ENCODE assay signal across 27 cellular contexts in genomic region chr9:110997847-110998246, GRCh38. TPM values are rescaled to one million over a fixed set of nuclear protein-coding genes. Genes with fewer than 3 reads are reported as not detected.
DNase-seq lines count a peak whose midpoint lies in the region; FAIRE-seq and TF ChIP-seq lines count a peak whose summit lies in the region.
"Had no signal": no experiment of that assay in that cellular context is flagged by ENCODE, and none has a peak within 500 bp of the region (broad histone marks: within the 10 kb centered on the region; RNA-seq: fewer than 3 reads in every experiment).

No MANE protein-coding gene starts in this region.

- peak overlapping the region; percentile 18 for H3K27ac ChIP-seq in mammary epithelial cell (ENCODE audit: insufficient read depth, low read depth, low read length)
- H3K27ac ChIP-seq in breast epithelium = peak overlapping the region in 1 of 2 donors; percentile 8
- H3K27ac ChIP-seq in temporal lobe (ENCODE audit: low read depth, low read length) = peak overlapping the region; percentile 79
- H3K27ac ChIP-seq: 22Rv1, C4-2B, colonic mucosa, KMS-11 had no signal

- BruUV-seq in mammary epithelial cell (replicated peaks; lab: Mats Ljungman, UMichigan) = no TSS peak

- no peaks in the 10 kb centered on the region for H3K36me3 ChIP-seq in mammary epithelial cell (ENCODE audit: insufficient read depth, low read length)
- no peaks in the 10 kb centered on the region for H3K36me3 ChIP-seq in breast epithelium
- peaks cover 2% of the 10 kb centered on the region for H3K36me3 ChIP-seq in bronchial epithelial cell (ENCODE audit: control insufficient read depth, insufficient read depth, low read length)
- H3K36me3 ChIP-seq: colonic mucosa had no signal

- FAIRE-seq in bronchial epithelial cell (lab: Jason Lieb, UNC) = no peak
- FAIRE-seq: HTR-8/SVneo, small intestine had no signal

- TF ChIP-seq CTCF in mammary epithelial cell (conservative IDR thresholded peaks at IDR 0.05 in 1 of 2, IDR thresholded peaks at IDR 0.05 in 1 of 2; ENCODE audit: extremely low read depth in 1 of 2, insufficient read depth in 1 of 2, low read depth in 1 of 2, low read length in 2 of 2) = no peak
- no peak for TF ChIP-seq CTCF in breast epithelium (IDR thresholded peaks at IDR 0.05)
- no peak for TF ChIP-seq CTCF in bronchial epithelial cell (IDR thresholded peaks at IDR 0.05; ENCODE audit: insufficient read depth, low read length, severe bottlenecking)
- TF ChIP-seq CTCF in foreskin fibroblast (IDR thresholded peaks at IDR 0.05; ENCODE audit: low read depth, low read length) = no peak

- no peaks in the 10 kb centered on the region for H4K20me1 ChIP-seq in mammary epithelial cell (ENCODE audit: insufficient read depth, low read length)

- H3K4me3 ChIP-seq in mammary epithelial cell (replicated peaks in 1 of 3; ENCODE audit: insufficient read depth in 1 of 3, low read depth in 2 of 3, low read length in 3 of 3) = no peak overlapping the region
- H3K4me3 ChIP-seq in breast epithelium = no peak overlapping the region
- no peak overlapping the region for H3K4me3 ChIP-seq in bronchial epithelial cell (ENCODE audit: low read depth, low read length)
- no peak overlapping the region for H3K4me3 ChIP-seq in foreskin fibroblast (ENCODE audit: low read depth in 1 of 2, low read length in 2 of 2)
- H3K4me3 ChIP-seq: colonic mucosa had no signal

- 100% methylated on average over 1 of the region's 1 CpG for WGBS in mammary epithelial cell (ENCODE audit: low coverage, missing lambda C conversion rate)

- TF ChIP-seq POLR2A in breast epithelium (IDR thresholded peaks at IDR 0.05) = no peak

- no peak overlapping the region for H3K9ac ChIP-seq in mammary epithelial cell (ENCODE audit: insufficient read depth, low read length)
- H3K9ac ChIP-seq: KMS-11 had no signal

- H2AFZ ChIP-seq in mammary epithelial cell (ENCODE audit: low read depth, low read length) = no peak overlapping the region

- dilution Hi-C loops in mammary epithelial cell (cut with HindIII; ENCODE audit: low sequenced_read_pairs) = no loop called here

- H3K27me3 ChIP-seq in mammary epithelial cell (ENCODE audit: insufficient read depth, low read length) (no peaks in the 10 kb centered on the region), breast epithelium (no peaks in the 10 kb centered on the region), bronchial epithelial cell (ENCODE audit: control insufficient read depth, insufficient read depth, low read length) (no peaks in the 10 kb centered on the region)
- H3K27me3 ChIP-seq: colonic mucosa had no signal

- H3K4me1 ChIP-seq in mammary epithelial cell (ENCODE audit: insufficient read depth, low read length) (peaks cover 5% of the 10 kb centered on the region), breast epithelium (no peaks in the 10 kb centered on the region)
- H3K4me1 ChIP-seq: colonic mucosa had no signal

- DNase-seq in mammary epithelial cell (peak; percentile 61), breast epithelium (ENCODE audit: low spot score in 2 of 2) (no peak), bronchial epithelial cell (ENCODE audit: low read depth) (peak; percentile 79), foreskin fibroblast (peak; percentile 63 to 87), NCI-H2171 treated with DMSO at 0.1 percent for 48 hours (lab: John Stamatoyannopoulos, UW) (no peak), MV-4-11 (lab: John Stamatoyannopoulos, UW) (no peak), islet precursor cell (no peak)
- DNase-seq: activated CD4-positive, alpha-beta T cell treated with anti-CD3 and anti-CD28 coated beads, Interleukin-2, amount 50 U/mL, for 1 hour; activated naive CD8-positive, alpha-beta T cell treated with anti-CD3 and anti-CD28 coated beads for 36 hours; colonic mucosa; endodermal cell; foreskin melanocyte; hippocampal formation; NCI-H187; NCI-H69; nucleus accumbens; small intestine; stimulated activated CD4-positive, alpha-beta T cell treated with anti-CD3 and anti-CD28 coated beads, Interleukin-2, amount 100 ng/mL, for 24 hours; T-helper 9 cell; trophoblast cell had no signal

- intact Hi-C loops in mammary epithelial cell (cut with micrococcal nuclease) (no loop called here), breast epithelium (cut with DNase I; ENCODE audit: low total_unique reads) (no loop called here)

- H3K79me2 ChIP-seq in mammary epithelial cell (ENCODE audit: insufficient read depth, low read length) = peaks cover 79% of the 10 kb centered on the region

- in situ Hi-C loops in mammary epithelial cell (cut with MboI; ENCODE audit: low sequenced_read_pairs in 2 of 2) = no loop called here

- CTCF ChIA-PET in mammary epithelial cell (lab: Charles Lee; ENCODE audit: low non-redundant PET) = no interaction called here

- H3K4me2 ChIP-seq in mammary epithelial cell (ENCODE audit: insufficient read depth, low read depth, low read length) = peak overlapping the region; percentile 41
- H3K4me2 ChIP-seq: KMS-11 had no signal

- H3K9me3 ChIP-seq in mammary epithelial cell (replicated peaks; ENCODE audit: insufficient read depth, low read length) (no peaks in the 10 kb centered on the region), breast epithelium (no peaks in the 10 kb centered on the region)
- H3K9me3 ChIP-seq: colonic mucosa had no signal

RNA-seq across cellular contexts. Expression of gene LPAR1, which starts 40.4 kb away (rescaled TPM):
- total RNA-seq in mammary epithelial cell (10 to 100 TPM; 20.4 to 20.8 TPM), breast epithelium (100 to 1,000 TPM in 1 of 3 donors, 10 to 100 TPM in 2; 24.6 to 138 (median 79.3) TPM), bronchial epithelial cell (9.0 and 16.8 TPM in 2 replicates), temporal lobe (13.0 TPM)
- polyA plus RNA-seq in mammary epithelial cell = 29.7 TPM
- polyA minus RNA-seq in mammary epithelial cell = 66.6 TPM
- total RNA-seq: activated naive CD8-positive, alpha-beta T cell treated with anti-CD3 and anti-CD28 coated beads for 36 hours; activated T-helper 17 cell treated with anti-CD3 and anti-CD28 coated beads, Interleukin-2, amount 50 U/mL, for 72 hours; G401 had no signal

Comparison
In these comparisons a context has a peak if more than half of its experiments do, and no peak if none do; other contexts are left out.
1. DNase-seq: peak in mammary epithelial cell (single experiment), bronchial epithelial cell (single experiment) and foreskin fibroblast (2 of 2); none in breast epithelium (0 of 2), NCI-H2171 treated with DMSO at 0.1 percent for 48 hours (single experiment), MV-4-11 (single experiment) and islet precursor cell (single experiment).